In the genomic region with DNA sequence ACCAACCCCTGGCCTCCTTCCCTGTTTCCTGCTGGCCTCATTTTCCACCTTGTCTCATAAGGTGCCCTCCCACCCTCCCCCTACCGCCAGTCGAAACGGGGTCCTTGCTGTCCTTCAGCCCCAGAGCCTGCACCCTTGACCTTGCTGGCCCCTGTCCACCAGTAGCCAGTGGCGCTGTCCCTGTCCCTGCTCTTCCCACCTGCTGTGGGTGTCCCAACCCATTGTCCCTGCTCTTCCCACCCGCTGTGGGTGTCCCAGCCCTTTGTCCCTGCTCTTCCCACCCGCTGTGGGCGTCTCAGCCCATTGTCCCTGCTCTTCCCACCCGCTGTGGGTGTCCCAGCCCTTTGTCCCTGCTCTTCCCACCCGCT, we compare ENCODE assay signal across 2 cellular contexts. TPM values are rescaled to one million over a fixed set of nuclear protein-coding genes. Genes with fewer than 3 reads are reported as not detected.
"Had no signal": no experiment of that assay in that cellular context is flagged by ENCODE, and none has a peak within 500 bp of the region (broad histone marks: within the 10 kb centered on the region; RNA-seq: fewer than 3 reads in every experiment).

No MANE protein-coding gene starts in this region.

RNA-seq across cellular contexts. Expression of gene NKD2, which starts 13.4 kb away (rescaled TPM):
- total RNA-seq: naive thymus-derived CD8-positive, alpha-beta T cell had no signal
- polyA plus RNA-seq: immature natural killer cell had no signal
